ENCODE assay signal across 10 cellular contexts in genomic region chr19:871446-872265, GRCh38. TPM values are rescaled to one million over a fixed set of nuclear protein-coding genes. Genes with fewer than 3 reads are reported as not detected.
DNase-seq lines count a peak whose midpoint lies in the region; ATAC-seq and TF ChIP-seq lines count a peak whose summit lies in the region.
"Had no signal": no experiment of that assay in that cellular context is flagged by ENCODE, and none has a peak within 500 bp of the region (broad histone marks: within the 10 kb centered on the region; RNA-seq: fewer than 3 reads in every experiment).

No MANE protein-coding gene starts in this region.

- no peaks in the 10 kb centered on the region for H3K27me3 ChIP-seq in gastroesophageal sphincter
- no peaks in the 10 kb centered on the region for H3K27me3 ChIP-seq in suprapubic skin

- H3K27me3 Mint-ChIP-seq in activated naive CD4-positive, alpha-beta T cell treated with anti-CD3 and anti-CD28 coated beads, Interleukin-2, amount 50 U/mL, for 24 hours: no peaks in the 10 kb centered on the region
- no peaks in the 10 kb centered on the region for H3K27me3 Mint-ChIP-seq in activated naive CD4-positive, alpha-beta T cell treated with anti-CD3 and anti-CD28 coated beads for 36 hours (ENCODE audit: low read depth)

- intact Hi-C loops in activated naive CD4-positive, alpha-beta T cell treated with anti-CD3 and anti-CD28 coated beads for 36 hours (cut with micrococcal nuclease): loop anchor here (2.0 kb wide), 1 partner anchor 35 kb away; no protein-coding TSS in a partner anchor

- H3K4me1 Mint-ChIP-seq in activated naive CD4-positive, alpha-beta T cell treated with anti-CD3 and anti-CD28 coated beads, Interleukin-2, amount 50 U/mL, for 24 hours: peaks cover 12% of the 10 kb centered on the region
- peaks cover 8% of the 10 kb centered on the region for H3K4me1 Mint-ChIP-seq in activated naive CD4-positive, alpha-beta T cell treated with anti-CD3 and anti-CD28 coated beads for 36 hours (ENCODE audit: low read depth)

- H3K27ac ChIP-seq in SK-N-MC (peak overlapping the region; percentile 87), gastroesophageal sphincter (peak overlapping the region in 3 of 4 donors; percentile 48 to 84 (median 70)), suprapubic skin (peak overlapping the region; percentile 59)

- no peak for DNase-seq in activated naive CD4-positive, alpha-beta T cell treated with anti-CD3 and anti-CD28 coated beads for 36 hours
- DNase-seq in SK-N-MC (ENCODE audit: low read depth, low spot score) (no peak), suprapubic skin (ENCODE audit: low spot score in 2 of 2) (no peak), CD1c-positive myeloid dendritic cell (ENCODE audit: extremely low spot score) (no peak), KG1 (lab: John Stamatoyannopoulos, UW) (no peak)

- no peak overlapping the region for H3K9ac ChIP-seq in SK-N-MC (ENCODE audit: insufficient read length)

- peaks cover 32% of the 10 kb centered on the region for H3K36me3 ChIP-seq in SK-N-MC (ENCODE audit: insufficient read depth, low read length)
- peaks cover 0 to 86% of the 10 kb centered on the region in 2 donors for H3K36me3 ChIP-seq in gastroesophageal sphincter
- H3K36me3 ChIP-seq in suprapubic skin: peaks cover 69% of the 10 kb centered on the region

- CTCF ChIA-PET in activated naive CD4-positive, alpha-beta T cell treated with anti-CD3 and anti-CD28 coated beads for 36 hours (lab: Charles Lee): no interaction called here

- peaks cover 3% of the 10 kb centered on the region for H3K36me3 Mint-ChIP-seq in activated naive CD4-positive, alpha-beta T cell treated with anti-CD3 and anti-CD28 coated beads, Interleukin-2, amount 50 U/mL, for 24 hours
- peaks cover 6% of the 10 kb centered on the region for H3K36me3 Mint-ChIP-seq in activated naive CD4-positive, alpha-beta T cell treated with anti-CD3 and anti-CD28 coated beads for 36 hours (ENCODE audit: low read depth)

- peak overlapping the region; percentile 71 for H3K4me3 ChIP-seq in SK-N-MC
- no peak overlapping the region for H3K4me3 ChIP-seq in gastroesophageal sphincter
- no peak overlapping the region for H3K4me3 ChIP-seq in suprapubic skin

- no peaks in the 10 kb centered on the region for H3K9me3 ChIP-seq in SK-N-MC (ENCODE audit: low read depth, low read length)
- H3K9me3 ChIP-seq in gastroesophageal sphincter: no peaks in the 10 kb centered on the region
- H3K9me3 ChIP-seq in suprapubic skin: no peaks in the 10 kb centered on the region

- peak overlapping the region; percentile 52 for H3K4me3 Mint-ChIP-seq in activated naive CD4-positive, alpha-beta T cell treated with anti-CD3 and anti-CD28 coated beads, Interleukin-2, amount 50 U/mL, for 24 hours
- H3K4me3 Mint-ChIP-seq in activated naive CD4-positive, alpha-beta T cell treated with anti-CD3 and anti-CD28 coated beads for 36 hours: no peak overlapping the region

- TF ChIP-seq POLR2A in gastroesophageal sphincter (IDR thresholded peaks at IDR 0.05) (no peak), suprapubic skin (IDR thresholded peaks at IDR 0.05) (no peak)

- H3K9me3 Mint-ChIP-seq in activated naive CD4-positive, alpha-beta T cell treated with anti-CD3 and anti-CD28 coated beads, Interleukin-2, amount 50 U/mL, for 24 hours: no peaks in the 10 kb centered on the region
- H3K9me3 Mint-ChIP-seq in activated naive CD4-positive, alpha-beta T cell treated with anti-CD3 and anti-CD28 coated beads for 36 hours: no peaks in the 10 kb centered on the region

- no CpG with 5 or more reads among the region's 33 CpGs for WGBS in gastroesophageal sphincter (ENCODE audit: low coverage in 1 of 2), 2 donors
- WGBS in suprapubic skin: 86% methylated on average over 16 of the region's 33 CpGs

- ATAC-seq in gastroesophageal sphincter: no peak
- no peak for ATAC-seq in HG03159 (IDR thresholded peaks at IDR 0.05; ENCODE audit: unreplicated experiment)

- no peak for TF ChIP-seq EP300 in gastroesophageal sphincter (IDR thresholded peaks at IDR 0.05)
- no peak for TF ChIP-seq EP300 in suprapubic skin (IDR thresholded peaks at IDR 0.05)

- peak overlapping the region; percentile 62 for H3K27ac Mint-ChIP-seq in activated naive CD4-positive, alpha-beta T cell treated with anti-CD3 and anti-CD28 coated beads, Interleukin-2, amount 50 U/mL, for 24 hours
- no peak overlapping the region for H3K27ac Mint-ChIP-seq in activated naive CD4-positive, alpha-beta T cell treated with anti-CD3 and anti-CD28 coated beads for 36 hours

- H3K4me1 ChIP-seq in gastroesophageal sphincter (peaks cover 0 to 42% (median 6%) of the 10 kb centered on the region in 3 donors), suprapubic skin (peaks cover 49% of the 10 kb centered on the region)

- TF ChIP-seq CTCF in gastroesophageal sphincter (IDR thresholded peaks at IDR 0.05) (no peak), suprapubic skin (IDR thresholded peaks at IDR 0.05) (no peak)

RNA-seq across cellular contexts. Expression of gene CFD, which starts 12.2 kb away (rescaled TPM):
- under 1 TPM; 0.17 to 0.25 TPM for total RNA-seq in activated naive CD4-positive, alpha-beta T cell treated with anti-CD3 and anti-CD28 coated beads for 36 hours
- total RNA-seq in gastroesophageal sphincter (1,000 to 10,000 TPM in 1 of 4 donors, 100 to 1,000 TPM in 3; 229 to 1,118 (median 654) TPM), suprapubic skin (100 to 1,000 TPM; 195 to 332 (median 294) TPM)

RNA-seq across cellular contexts. Expression of gene ELANE, which starts 19.6 kb away (rescaled TPM):
- not detected for total RNA-seq in activated naive CD4-positive, alpha-beta T cell treated with anti-CD3 and anti-CD28 coated beads for 36 hours
- total RNA-seq in gastroesophageal sphincter: 1 to 10 TPM in 3 of 4 donors, under 1 TPM in 1; 0.49 to 2.3 (median 1.7) TPM
- total RNA-seq in suprapubic skin: under 1 TPM in 1 of 4 donors, not detected in 3; 0.79 TPM
- total RNA-seq: glomerular endothelial cell, NCI-H460 had no signal

RNA-seq across cellular contexts. Expression of gene MED16, which starts 21.3 kb away (rescaled TPM):
- total RNA-seq in activated naive CD4-positive, alpha-beta T cell treated with anti-CD3 and anti-CD28 coated beads for 36 hours: 10 to 100 TPM; 61.3 to 68.1 TPM
- total RNA-seq in gastroesophageal sphincter (10 to 100 TPM; 20.2 to 40.3 (median 28.1) TPM), suprapubic skin (10 to 100 TPM; 45.1 to 63.9 (median 57.0) TPM)

RNA-seq across cellular contexts. Expression of gene RNU6-9, which starts 21.6 kb away (rescaled TPM):
- not detected for total RNA-seq in activated naive CD4-positive, alpha-beta T cell treated with anti-CD3 and anti-CD28 coated beads for 36 hours
- total RNA-seq in gastroesophageal sphincter (not detected), suprapubic skin (not detected)
- total RNA-seq: glomerular endothelial cell, NCI-H460 had no signal

RNA-seq across cellular contexts. Expression of gene PRTN3, which starts 30.9 kb away (rescaled TPM):
- not detected for total RNA-seq in activated naive CD4-positive, alpha-beta T cell treated with anti-CD3 and anti-CD28 coated beads for 36 hours
- total RNA-seq in gastroesophageal sphincter (not detected), suprapubic skin (not detected)
- total RNA-seq: glomerular endothelial cell had no signal

Comparison
In these comparisons a context has a peak if more than half of its experiments do, and no peak if none do; other contexts are left out.
1. RNA of gene CFD, which starts 12.2 kb away (total RNA-seq): 229 to 1,118 TPM in gastroesophageal sphincter and 195 to 332 TPM in suprapubic skin; 0.17 to 0.25 TPM in activated naive CD4-positive, alpha-beta T cell treated with anti-CD3 and anti-CD28 coated beads for 36 hours; every median in the first group is over 100 times any median in the second.
2. Peak in every context shown above with its lines, with median percentiles within 50 percentile points of each other: H3K27ac ChIP-seq.